Comparison of ENCODE assay signal across 1 cellular context in the genomic region with DNA sequence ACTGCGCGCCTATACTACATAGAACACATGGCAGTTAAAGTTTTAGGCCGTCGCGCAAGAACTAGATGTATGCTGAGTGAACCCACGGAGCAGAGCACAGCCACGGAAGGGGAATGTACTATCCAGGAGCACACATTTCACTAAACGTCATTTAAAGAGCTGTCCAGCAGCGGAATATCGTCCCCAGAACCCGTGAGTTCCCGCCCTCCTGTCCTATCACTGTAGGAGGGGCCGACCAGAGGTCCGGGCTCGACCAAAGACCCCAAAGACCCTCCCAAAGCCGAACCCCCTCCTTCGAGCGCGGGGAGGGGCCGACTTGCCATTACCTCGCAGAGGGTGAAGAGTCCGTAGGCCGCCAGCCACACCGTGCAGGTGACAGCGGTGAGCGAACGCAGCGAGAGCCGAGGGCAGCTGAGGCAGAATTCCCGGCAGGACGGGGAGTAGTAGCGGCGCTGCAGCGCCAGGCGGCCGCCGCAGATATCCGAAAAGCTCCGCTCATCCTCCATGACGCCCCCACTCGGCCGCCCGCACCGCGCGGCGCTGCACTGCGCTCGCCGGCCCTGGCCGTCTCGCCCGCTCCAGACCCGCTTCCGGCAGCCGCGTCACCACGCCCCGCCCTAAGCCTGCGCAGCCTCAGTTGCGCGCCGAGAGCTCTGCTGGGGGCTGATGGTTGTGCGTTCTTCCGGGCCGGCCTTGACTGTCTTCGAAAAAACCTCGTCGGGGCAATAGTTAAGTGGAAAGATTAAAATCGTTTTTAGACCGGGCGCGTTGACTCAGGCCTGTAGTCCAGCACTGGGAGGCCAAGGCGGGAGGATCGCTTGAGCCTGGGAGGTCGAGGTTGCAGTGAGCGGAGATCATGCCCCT.
TF ChIP-seq lines count a peak whose summit lies in the region.

TSS of gene PIGH (minus strand) at position 571 of the 864 bp plus-strand sequence. CDS start at position 506, 65 bp downstream.

TF ChIP-seq in HepG2, 621 proteins besides CTCF, POLR2A, EP300 and RAD21 (continued from another document and continues in another):
- no peak for TF ChIP-seq TEF (CRISPR knock-in tag; IDR thresholded peaks at IDR 0.05)
- no peak for TF ChIP-seq RFX5 (IDR thresholded peaks at IDR 0.05; ENCODE audit: low read depth, low read length)
- no peak for TF ChIP-seq PAF1 (CRISPR knock-in tag; IDR thresholded peaks at IDR 0.05)
- TF ChIP-seq SSRP1 (CRISPR knock-in tag; IDR thresholded peaks at IDR 0.05) = no peak
- no peak for TF ChIP-seq NRL (CRISPR knock-in tag; IDR thresholded peaks at IDR 0.05; ENCODE audit: borderline replicate concordance)
- no peak for TF ChIP-seq SMAD9 (CRISPR knock-in tag; IDR thresholded peaks at IDR 0.05)
- TF ChIP-seq HNRNPL (IDR thresholded peaks at IDR 0.05; ENCODE audit: low read depth, low read length) = no peak
- TF ChIP-seq, protein P1, sequence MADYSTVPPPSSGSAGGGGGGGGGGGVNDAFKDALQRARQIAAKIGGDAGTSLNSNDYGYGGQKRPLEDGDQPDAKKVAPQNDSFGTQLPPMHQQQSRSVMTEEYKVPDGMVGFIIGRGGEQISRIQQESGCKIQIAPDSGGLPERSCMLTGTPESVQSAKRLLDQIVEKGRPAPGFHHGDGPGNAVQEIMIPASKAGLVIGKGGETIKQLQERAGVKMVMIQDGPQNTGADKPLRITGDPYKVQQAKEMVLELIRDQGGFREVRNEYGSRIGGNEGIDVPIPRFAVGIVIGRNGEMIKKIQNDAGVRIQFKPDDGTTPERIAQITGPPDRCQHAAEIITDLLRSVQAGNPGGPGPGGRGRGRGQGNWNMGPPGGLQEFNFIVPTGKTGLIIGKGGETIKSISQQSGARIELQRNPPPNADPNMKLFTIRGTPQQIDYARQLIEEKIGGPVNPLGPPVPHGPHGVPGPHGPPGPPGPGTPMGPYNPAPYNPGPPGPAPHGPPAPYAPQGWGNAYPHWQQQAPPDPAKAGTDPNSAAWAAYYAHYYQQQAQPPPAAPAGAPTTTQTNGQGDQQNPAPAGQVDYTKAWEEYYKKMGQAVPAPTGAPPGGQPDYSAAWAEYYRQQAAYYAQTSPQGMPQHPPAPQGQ (CRISPR knock-in tag; IDR thresholded peaks at IDR 0.05; ENCODE audit: borderline replicate concordance) = no peak
- TF ChIP-seq IRX3 (CRISPR knock-in tag; IDR thresholded peaks at IDR 0.05; ENCODE audit: borderline replicate concordance, low read depth) = peak; percentile 77; the same call in 1 of the 2 replicates
- TF ChIP-seq ZNF737 (CRISPR knock-in tag; IDR thresholded peaks at IDR 0.05; ENCODE audit: borderline replicate concordance) = no peak
- no peak for TF ChIP-seq ZNF33A (CRISPR knock-in tag; IDR thresholded peaks at IDR 0.05; ENCODE audit: borderline replicate concordance)
- TF ChIP-seq RARG (CRISPR knock-in tag; IDR thresholded peaks at IDR 0.05; ENCODE audit: low read depth) = no peak
- TF ChIP-seq ZNF883 (CRISPR knock-in tag; IDR thresholded peaks at IDR 0.05; ENCODE audit: not compliant biosample characterization) = peak; percentile 36
- TF ChIP-seq, protein P2, sequence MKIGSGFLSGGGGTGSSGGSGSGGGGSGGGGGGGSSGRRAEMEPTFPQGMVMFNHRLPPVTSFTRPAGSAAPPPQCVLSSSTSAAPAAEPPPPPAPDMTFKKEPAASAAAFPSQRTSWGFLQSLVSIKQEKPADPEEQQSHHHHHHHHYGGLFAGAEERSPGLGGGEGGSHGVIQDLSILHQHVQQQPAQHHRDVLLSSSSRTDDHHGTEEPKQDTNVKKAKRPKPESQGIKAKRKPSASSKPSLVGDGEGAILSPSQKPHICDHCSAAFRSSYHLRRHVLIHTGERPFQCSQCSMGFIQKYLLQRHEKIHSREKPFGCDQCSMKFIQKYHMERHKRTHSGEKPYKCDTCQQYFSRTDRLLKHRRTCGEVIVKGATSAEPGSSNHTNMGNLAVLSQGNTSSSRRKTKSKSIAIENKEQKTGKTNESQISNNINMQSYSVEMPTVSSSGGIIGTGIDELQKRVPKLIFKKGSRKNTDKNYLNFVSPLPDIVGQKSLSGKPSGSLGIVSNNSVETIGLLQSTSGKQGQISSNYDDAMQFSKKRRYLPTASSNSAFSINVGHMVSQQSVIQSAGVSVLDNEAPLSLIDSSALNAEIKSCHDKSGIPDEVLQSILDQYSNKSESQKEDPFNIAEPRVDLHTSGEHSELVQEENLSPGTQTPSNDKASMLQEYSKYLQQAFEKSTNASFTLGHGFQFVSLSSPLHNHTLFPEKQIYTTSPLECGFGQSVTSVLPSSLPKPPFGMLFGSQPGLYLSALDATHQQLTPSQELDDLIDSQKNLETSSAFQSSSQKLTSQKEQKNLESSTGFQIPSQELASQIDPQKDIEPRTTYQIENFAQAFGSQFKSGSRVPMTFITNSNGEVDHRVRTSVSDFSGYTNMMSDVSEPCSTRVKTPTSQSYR (CRISPR knock-in tag; IDR thresholded peaks at IDR 0.05; ENCODE audit: borderline replicate concordance) = no peak; the same call in 1 of the 2 replicates
- no peak for TF ChIP-seq SKIL (CRISPR knock-in tag; IDR thresholded peaks at IDR 0.05; ENCODE audit: borderline replicate concordance)
- no peak for TF ChIP-seq ZNF484 (CRISPR knock-in tag; IDR thresholded peaks at IDR 0.05; ENCODE audit: borderline replicate concordance, low read depth)
- TF ChIP-seq MAF1 (CRISPR knock-in tag; IDR thresholded peaks at IDR 0.05; ENCODE audit: borderline replicate concordance) = no peak
- no peak for TF ChIP-seq FOSL2 (CRISPR knock-in tag; IDR thresholded peaks at IDR 0.05)
- TF ChIP-seq BCL3 (CRISPR knock-in tag; IDR thresholded peaks at IDR 0.05) = no peak; the same call in none of the 2 replicates
- peak; percentile 0; the same call in 1 of the 2 replicates for TF ChIP-seq ZNF264 (CRISPR knock-in tag; IDR thresholded peaks at IDR 0.05)
- TF ChIP-seq NFRKB (IDR thresholded peaks at IDR 0.05) = no peak
- TF ChIP-seq ATF7-NPFF (CRISPR knock-in tag; IDR thresholded peaks at IDR 0.05; ENCODE audit: low read depth) = peak; percentile 86
- 0 out of 2 replicates have a peak, but pooled peaks have one; percentile 54 for TF ChIP-seq ARNT2 (CRISPR knock-in tag; IDR thresholded peaks at IDR 0.05; ENCODE audit: low read depth)
- TF ChIP-seq ZSCAN30 (CRISPR knock-in tag; IDR thresholded peaks at IDR 0.05) = no peak
- TF ChIP-seq ZNF335 (CRISPR knock-in tag; IDR thresholded peaks at IDR 0.05) = peak; percentile 35; the same call in 1 of the 2 replicates
- no peak for TF ChIP-seq MAFK (conservative IDR thresholded peaks at IDR 0.05 in 1 of 2, IDR thresholded peaks at IDR 0.05 in 1 of 2; ENCODE audit: low read length in 2 of 2)
- 0 out of 2 replicates have a peak, but pooled peaks have one; percentile 48 for TF ChIP-seq ZNF878 (CRISPR knock-in tag; IDR thresholded peaks at IDR 0.05)
- TF ChIP-seq REPIN1 (CRISPR knock-in tag; IDR thresholded peaks at IDR 0.05; ENCODE audit: borderline replicate concordance, low read depth) = peak; percentile 85
- TF ChIP-seq PAX8 (CRISPR knock-in tag; IDR thresholded peaks at IDR 0.05; ENCODE audit: borderline replicate concordance) = no peak
- TF ChIP-seq ZNF546 (CRISPR knock-in tag; conservative IDR thresholded peaks at IDR 0.05) = 0 out of 2 replicates have a peak, but pooled peaks have one; percentile 70
- TF ChIP-seq ZSCAN21 (CRISPR knock-in tag; IDR thresholded peaks at IDR 0.05; ENCODE audit: borderline replicate concordance) = peak; percentile 51; the same call in 1 of the 2 replicates
- no peak for TF ChIP-seq MLLT10 (CRISPR knock-in tag; IDR thresholded peaks at IDR 0.05)
- no peak for TF ChIP-seq MED13 (CRISPR knock-in tag; IDR thresholded peaks at IDR 0.05)
- no peak for TF ChIP-seq FOXK1 (CRISPR knock-in tag; IDR thresholded peaks at IDR 0.05; ENCODE audit: borderline replicate concordance, low read depth)
- TF ChIP-seq ZNF570 (CRISPR knock-in tag; IDR thresholded peaks at IDR 0.05; ENCODE audit: borderline replicate concordance) = no peak
- TF ChIP-seq, protein P3, sequence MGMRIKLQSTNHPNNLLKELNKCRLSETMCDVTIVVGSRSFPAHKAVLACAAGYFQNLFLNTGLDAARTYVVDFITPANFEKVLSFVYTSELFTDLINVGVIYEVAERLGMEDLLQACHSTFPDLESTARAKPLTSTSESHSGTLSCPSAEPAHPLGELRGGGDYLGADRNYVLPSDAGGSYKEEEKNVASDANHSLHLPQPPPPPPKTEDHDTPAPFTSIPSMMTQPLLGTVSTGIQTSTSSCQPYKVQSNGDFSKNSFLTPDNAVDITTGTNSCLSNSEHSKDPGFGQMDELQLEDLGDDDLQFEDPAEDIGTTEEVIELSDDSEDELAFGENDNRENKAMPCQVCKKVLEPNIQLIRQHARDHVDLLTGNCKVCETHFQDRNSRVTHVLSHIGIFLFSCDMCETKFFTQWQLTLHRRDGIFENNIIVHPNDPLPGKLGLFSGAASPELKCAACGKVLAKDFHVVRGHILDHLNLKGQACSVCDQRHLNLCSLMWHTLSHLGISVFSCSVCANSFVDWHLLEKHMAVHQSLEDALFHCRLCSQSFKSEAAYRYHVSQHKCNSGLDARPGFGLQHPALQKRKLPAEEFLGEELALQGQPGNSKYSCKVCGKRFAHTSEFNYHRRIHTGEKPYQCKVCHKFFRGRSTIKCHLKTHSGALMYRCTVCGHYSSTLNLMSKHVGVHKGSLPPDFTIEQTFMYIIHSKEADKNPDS (CRISPR knock-in tag; IDR thresholded peaks at IDR 0.05) = peak; percentile 78
- TF ChIP-seq, protein P4, sequence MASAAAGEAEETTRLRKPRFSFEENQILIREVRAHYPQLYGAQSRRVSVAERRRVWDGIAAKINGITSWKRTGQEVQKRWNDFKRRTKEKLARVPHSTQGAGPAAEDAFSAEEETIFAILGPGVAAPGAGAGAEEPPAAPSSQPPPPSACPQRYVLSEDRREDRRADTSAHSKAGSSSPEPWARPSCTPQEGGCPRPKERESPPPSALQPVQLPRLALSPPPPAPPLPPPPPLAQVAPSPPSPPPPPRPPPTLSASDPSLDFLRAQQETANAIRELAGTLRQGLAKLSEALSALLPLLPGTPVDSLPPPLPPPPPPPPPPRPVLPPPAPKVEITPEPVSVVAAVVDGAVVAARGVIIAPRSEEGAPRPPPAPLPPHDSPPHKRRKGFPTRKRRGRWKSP (CRISPR knock-in tag; IDR thresholded peaks at IDR 0.05) = peak; percentile 94
- peak; percentile 61; the same call in 1 of the 2 replicates for TF ChIP-seq ZNF143 (CRISPR knock-in tag; IDR thresholded peaks at IDR 0.05)
- no peak for TF ChIP-seq ZSCAN20 (CRISPR knock-in tag; IDR thresholded peaks at IDR 0.05; ENCODE audit: borderline replicate concordance)
- no peak for TF ChIP-seq SMYD3 (CRISPR knock-in tag; IDR thresholded peaks at IDR 0.05)
- TF ChIP-seq, protein P5, sequence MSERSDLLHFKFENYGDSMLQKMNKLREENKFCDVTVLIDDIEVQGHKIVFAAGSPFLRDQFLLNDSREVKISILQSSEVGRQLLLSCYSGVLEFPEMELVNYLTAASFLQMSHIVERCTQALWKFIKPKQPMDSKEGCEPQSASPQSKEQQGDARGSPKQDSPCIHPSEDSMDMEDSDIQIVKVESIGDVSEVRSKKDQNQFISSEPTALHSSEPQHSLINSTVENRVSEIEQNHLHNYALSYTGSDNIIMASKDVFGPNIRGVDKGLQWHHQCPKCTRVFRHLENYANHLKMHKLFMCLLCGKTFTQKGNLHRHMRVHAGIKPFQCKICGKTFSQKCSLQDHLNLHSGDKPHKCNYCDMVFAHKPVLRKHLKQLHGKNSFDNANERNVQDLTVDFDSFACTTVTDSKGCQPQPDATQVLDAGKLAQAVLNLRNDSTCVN (CRISPR knock-in tag; IDR thresholded peaks at IDR 0.05; ENCODE audit: borderline replicate concordance) = no peak
- peak; percentile 87; the same call in 1 of the 2 replicates for TF ChIP-seq ZNF598 (CRISPR knock-in tag; IDR thresholded peaks at IDR 0.05; ENCODE audit: borderline replicate concordance)
- TF ChIP-seq ARNT (IDR thresholded peaks at IDR 0.05) = no peak
